8 cellular contexts compared by ENCODE assay signal in the genomic region with DNA sequence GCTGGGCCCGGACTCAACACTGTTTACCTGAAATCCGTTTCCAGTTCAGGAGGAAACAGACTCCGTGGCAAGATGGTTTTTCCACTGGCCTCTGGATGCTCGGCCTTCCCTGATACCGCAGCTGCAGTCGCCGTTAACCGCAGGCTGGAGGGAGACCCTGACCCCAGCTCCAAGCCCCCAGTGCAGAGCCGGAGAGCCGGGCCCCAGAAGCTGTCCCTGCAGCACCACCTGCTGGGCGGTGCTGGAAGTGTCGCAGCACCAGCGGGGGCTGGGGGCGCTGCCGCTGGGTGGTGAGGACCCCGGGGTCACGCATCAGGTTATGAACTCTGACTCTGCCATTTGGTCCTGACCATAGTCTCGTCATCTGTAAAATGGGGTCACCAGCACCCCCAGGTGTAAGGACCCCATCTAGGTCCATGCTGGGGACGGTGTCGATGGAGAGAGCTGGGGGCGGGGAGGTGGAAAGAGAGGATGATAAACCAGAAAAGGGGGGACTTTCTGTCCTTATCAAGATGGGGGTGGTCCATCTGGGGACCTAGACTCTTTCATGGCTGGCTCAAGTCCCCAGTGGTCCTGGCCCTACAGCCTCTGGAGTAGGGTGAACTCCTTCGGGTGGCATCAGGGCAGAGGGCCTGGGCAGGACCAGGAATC. TPM values are rescaled to one million over a fixed set of nuclear protein-coding genes. Genes with fewer than 3 reads are reported as not detected.
DNase-seq lines count a peak whose midpoint lies in the region; ATAC-seq and TF ChIP-seq lines count a peak whose summit lies in the region.

No MANE protein-coding gene starts in this region.

- peak; percentile 37 for TF ChIP-seq CTCF in activated B cell treated with CpG ODN at 0.5 μM for 24 hours (IDR thresholded peaks at IDR 0.05)
- TF ChIP-seq CTCF in neural crest cell (conservative IDR thresholded peaks at IDR 0.05) = peak; percentile 99

- ATAC-seq in Right ventricle myocardium inferior (peak; percentile 23), activated B cell treated with CpG ODN at 0.5 μM for 24 hours (ENCODE audit: low read depth) (peak; percentile 47), GM21390 (IDR thresholded peaks at IDR 0.05; ENCODE audit: unreplicated experiment) (no peak)

- POLR2A ChIA-PET in activated B cell treated with CpG ODN at 0.5 μM for 24 hours (lab: Charles Lee) = no interaction called here

- no peak overlapping the region for H3K4me3 Mint-ChIP-seq in activated B cell treated with CpG ODN at 0.5 μM for 24 hours
- no peak overlapping the region for H3K4me3 Mint-ChIP-seq in neural crest cell

- H3K9me3 Mint-ChIP-seq in activated B cell treated with CpG ODN at 0.5 μM for 24 hours (peaks cover 11% of the 10 kb centered on the region), neural crest cell (peaks cover 9% of the 10 kb centered on the region)

- peaks cover 12% of the 10 kb centered on the region for H3K27me3 ChIP-seq in effector memory CD4-positive, alpha-beta T cell (replicated peaks; ENCODE audit: control insufficient read depth, insufficient read depth, low read length, poor library complexity, severe bottlenecking)

- H3K9me3 ChIP-seq in effector memory CD4-positive, alpha-beta T cell (ENCODE audit: control insufficient read depth, low read length) = peaks cover 7% of the 10 kb centered on the region

- no peak overlapping the region for H3K27ac Mint-ChIP-seq in activated B cell treated with CpG ODN at 0.5 μM for 24 hours
- no peak overlapping the region for H3K27ac Mint-ChIP-seq in neural crest cell (ENCODE audit: unreplicated experiment)

- no peaks in the 10 kb centered on the region for H3K4me1 Mint-ChIP-seq in activated B cell treated with CpG ODN at 0.5 μM for 24 hours
- H3K4me1 Mint-ChIP-seq in neural crest cell = peaks cover 26% of the 10 kb centered on the region

- H3K27me3 Mint-ChIP-seq in activated B cell treated with CpG ODN at 0.5 μM for 24 hours = peaks cover 18% of the 10 kb centered on the region
- peaks cover 4% of the 10 kb centered on the region for H3K27me3 Mint-ChIP-seq in neural crest cell (ENCODE audit: low read depth)

- intact Hi-C loops in Right ventricle myocardium inferior (cut with DNase I) (loop anchor here (1.0 kb wide), 1 partner anchor 73 kb away; no protein-coding TSS in a partner anchor), cardiac septum (cut with DNase I) (loop anchor here (1.0 kb wide), 1 partner anchor 73 kb away; no protein-coding TSS in a partner anchor), activated B cell treated with CpG ODN at 0.5 μM for 24 hours (cut with micrococcal nuclease) (no loop called here)

- H3K4me1 ChIP-seq in effector memory CD4-positive, alpha-beta T cell (ENCODE audit: control insufficient read depth, insufficient read depth, low read length, poor library complexity, severe bottlenecking) = no peaks in the 10 kb centered on the region

- no peak overlapping the region for H3K27ac ChIP-seq in effector memory CD4-positive, alpha-beta T cell (ENCODE audit: insufficient read depth, low read length, poor library complexity, severe bottlenecking)

- no peaks in the 10 kb centered on the region for H3K36me3 ChIP-seq in effector memory CD4-positive, alpha-beta T cell (ENCODE audit: control insufficient read depth, insufficient read depth, low read length)

- DNase-seq in Right ventricle myocardium inferior (ENCODE audit: missing footprints) (no peak), cardiac septum (ENCODE audit: low spot score) (no peak), activated B cell treated with CpG ODN at 0.5 μM for 24 hours (peak; percentile 40), neural crest cell (ENCODE audit: low read depth, low spot score) (peak; percentile 76), HK-2 (ENCODE audit: unreplicated experiment) (no peak), DMS53 (lab: John Stamatoyannopoulos, UW) (no peak)
- DNase-seq in effector memory CD4-positive, alpha-beta T cell = peak in 2 of 3 donors; percentile 5 to 10

- H3K36me3 Mint-ChIP-seq in activated B cell treated with CpG ODN at 0.5 μM for 24 hours (ENCODE audit: low read depth) (no peaks in the 10 kb centered on the region), neural crest cell (ENCODE audit: low read depth) (peaks cover 5% of the 10 kb centered on the region)

- CTCF ChIA-PET in activated B cell treated with CpG ODN at 0.5 μM for 24 hours (lab: Charles Lee) = interaction anchor here (1.0 to 2.1 kb wide), 3 partner anchors 73 to 159 kb away, joined by 3 to 9 read pairs (median 5); no protein-coding TSS in a partner anchor

- no peak overlapping the region for H3K4me3 ChIP-seq in effector memory CD4-positive, alpha-beta T cell (ENCODE audit: insufficient read depth, low read depth, low read length, poor library complexity, severe bottlenecking)

RNA-seq across cellular contexts. Expression of a gene that starts 20.8 kb away (rescaled TPM):
- total RNA-seq in Right ventricle myocardium inferior = 2.3 TPM
- 0.16 TPM for total RNA-seq in cardiac septum
- total RNA-seq in activated B cell treated with CpG ODN at 0.5 μM for 24 hours = not detected in 2 replicates
- total RNA-seq in neural crest cell = 5.4 and 6.3 TPM in 2 replicates

Comparison
In these comparisons a context has a peak if more than half of its experiments do, and no peak if none do; other contexts are left out.
1. DNase-seq: peak in activated B cell treated with CpG ODN at 0.5 μM for 24 hours (single experiment), effector memory CD4-positive, alpha-beta T cell (2 of 3) and neural crest cell (single experiment); none in Right ventricle myocardium inferior (single experiment), cardiac septum (single experiment), HK-2 (single experiment) and DMS53 (single experiment).